In genomic region chr21:36202721-36203602, GRCh38 we compare ENCODE assay signal across 11 cellular contexts. TPM values are rescaled to one million over a fixed set of nuclear protein-coding genes. Genes with fewer than 3 reads are reported as not detected.
DNase-seq lines count a peak whose midpoint lies in the region; ATAC-seq and TF ChIP-seq lines count a peak whose summit lies in the region.
"Had no signal": no experiment of that assay in that cellular context is flagged by ENCODE, and none has a peak within 500 bp of the region (broad histone marks: within the 10 kb centered on the region; RNA-seq: fewer than 3 reads in every experiment).

No MANE protein-coding gene starts in this region.

- no peak overlapping the region for H3K4me2 ChIP-seq in KMS-11
- peak overlapping the region; percentile 68 for H3K4me2 ChIP-seq in osteoblast (ENCODE audit: insufficient read depth, low read length)

- no peak overlapping the region for H3K4me3 Mint-ChIP-seq in CD8-positive, alpha-beta T cell
- H3K4me3 Mint-ChIP-seq in activated naive CD8-positive, alpha-beta T cell treated with anti-CD3 and anti-CD28 coated beads for 36 hours, result no peak overlapping the region
- H3K4me3 Mint-ChIP-seq: endodermal cell had no signal

- no peaks in the 10 kb centered on the region for H3K27me3 Mint-ChIP-seq in CD8-positive, alpha-beta T cell (ENCODE audit: low read depth)
- H3K27me3 Mint-ChIP-seq in activated naive CD8-positive, alpha-beta T cell treated with anti-CD3 and anti-CD28 coated beads for 36 hours, result no peaks in the 10 kb centered on the region

- H3K9ac ChIP-seq in KMS-11 (no peak overlapping the region), endocrine pancreas (ENCODE audit: control insufficient read depth, insufficient read depth, low read length) (peak overlapping the region; percentile 27)

- peaks cover 3% of the 10 kb centered on the region for H3K36me3 ChIP-seq in CD8-positive, alpha-beta T cell (ENCODE audit: insufficient read depth, low read length)
- H3K36me3 ChIP-seq in KMS-11 (ENCODE audit: insufficient read depth) (no peaks in the 10 kb centered on the region), endocrine pancreas (ENCODE audit: control insufficient read depth, insufficient read depth, low read length) (no peaks in the 10 kb centered on the region), osteoblast (ENCODE audit: insufficient read depth, low read length) (no peaks in the 10 kb centered on the region)

- H2AFZ ChIP-seq in KMS-11 (ENCODE audit: low read depth), result peak overlapping the region; percentile 44
- H2AFZ ChIP-seq in osteoblast (ENCODE audit: low read length), result no peak overlapping the region

- POLR2A ChIA-PET in CD8-positive, alpha-beta T cell (lab: Charles Lee), result no interaction called here

- intact Hi-C loops in CD8-positive, alpha-beta T cell (cut with DNase I, micrococcal nuclease), result no loop called here

- H4K20me1 ChIP-seq in KMS-11 (ENCODE audit: insufficient read depth) (no peaks in the 10 kb centered on the region), osteoblast (ENCODE audit: insufficient read depth, low read length) (peaks cover 3% of the 10 kb centered on the region)

- H3K36me3 Mint-ChIP-seq in CD8-positive, alpha-beta T cell, result peaks cover 53% of the 10 kb centered on the region
- peaks cover 5% of the 10 kb centered on the region for H3K36me3 Mint-ChIP-seq in activated naive CD8-positive, alpha-beta T cell treated with anti-CD3 and anti-CD28 coated beads for 36 hours

- CTCF ChIA-PET in CD8-positive, alpha-beta T cell (lab: Charles Lee), result interaction anchor here (0.7 to 2.2 kb wide), 2 partner anchors 8 to 62 kb away, joined by 3 to 6 read pairs; no protein-coding TSS in a partner anchor

- H3K79me2 ChIP-seq in KMS-11 (ENCODE audit: insufficient read depth, low read depth) (no peaks in the 10 kb centered on the region), osteoblast (ENCODE audit: insufficient read depth, low read length) (no peaks in the 10 kb centered on the region)

- no peak for DNase-seq in CD8-positive, alpha-beta T cell
- DNase-seq in osteoblast (ENCODE audit: insufficient read length, low spot score, missing footprints), result no peak
- DNase-seq in HT-29 (ENCODE audit: low spot score), result no peak
- DNase-seq in iPS-NIHi7 (ENCODE audit: extremely low spot score), result no peak
- no peak for DNase-seq in activated naive CD8-positive, alpha-beta T cell treated with anti-CD3 and anti-CD28 coated beads for 36 hours
- DNase-seq: endodermal cell, H7, T-helper 9 cell had no signal

- ATAC-seq in CD8-positive, alpha-beta T cell, result no peak
- ATAC-seq in HG03460 (IDR thresholded peaks at IDR 0.05; ENCODE audit: unreplicated experiment), result no peak

- H3K9me3 ChIP-seq in CD8-positive, alpha-beta T cell (ENCODE audit: low read length), result no peaks in the 10 kb centered on the region
- H3K9me3 ChIP-seq in endocrine pancreas (ENCODE audit: control insufficient read depth, low read length) (no peaks in the 10 kb centered on the region), osteoblast (ENCODE audit: low read depth, low read length) (no peaks in the 10 kb centered on the region)

- H3K4me3 ChIP-seq in CD8-positive, alpha-beta T cell (ENCODE audit: low read depth, low read length), result no peak overlapping the region
- H3K4me3 ChIP-seq in KMS-11 (IDR thresholded peaks at IDR 0.05; ENCODE audit: insufficient read depth, low read depth, low read length) (no peak overlapping the region), endocrine pancreas (ENCODE audit: control insufficient read depth, insufficient read depth, low read length) (no peak overlapping the region), osteoblast (ENCODE audit: insufficient read depth, low read length) (no peak overlapping the region)

- no peaks in the 10 kb centered on the region for H3K4me1 Mint-ChIP-seq in CD8-positive, alpha-beta T cell (ENCODE audit: low read depth)
- peaks cover 19% of the 10 kb centered on the region for H3K4me1 Mint-ChIP-seq in activated naive CD8-positive, alpha-beta T cell treated with anti-CD3 and anti-CD28 coated beads for 36 hours
- H3K4me1 Mint-ChIP-seq: endodermal cell had no signal

- no peaks in the 10 kb centered on the region for H3K4me1 ChIP-seq in CD8-positive, alpha-beta T cell (ENCODE audit: insufficient read depth, low read length)
- H3K4me1 ChIP-seq in KMS-11 (ENCODE audit: low read depth, poor library complexity, severe bottlenecking), result peaks cover 19% of the 10 kb centered on the region
- H3K4me1 ChIP-seq in endocrine pancreas (ENCODE audit: control insufficient read depth, insufficient read depth, low read length), result no peaks in the 10 kb centered on the region
- peaks cover 43% of the 10 kb centered on the region for H3K4me1 ChIP-seq in osteoblast (ENCODE audit: insufficient read depth, low read length)

- no peak overlapping the region for H3K27ac ChIP-seq in CD8-positive, alpha-beta T cell (ENCODE audit: low read depth, low read length)
- H3K27ac ChIP-seq in KMS-11, result no peak overlapping the region; the same call in 1 of the 2 replicates
- peak overlapping the region; percentile 72 for H3K27ac ChIP-seq in osteoblast (ENCODE audit: low read depth, low read length)

- H3K9me3 Mint-ChIP-seq in CD8-positive, alpha-beta T cell, result no peaks in the 10 kb centered on the region
- no peaks in the 10 kb centered on the region for H3K9me3 Mint-ChIP-seq in activated naive CD8-positive, alpha-beta T cell treated with anti-CD3 and anti-CD28 coated beads for 36 hours
- H3K9me3 Mint-ChIP-seq: endodermal cell had no signal

- H3K27ac Mint-ChIP-seq in CD8-positive, alpha-beta T cell, result peak overlapping the region; percentile 50
- no peak overlapping the region for H3K27ac Mint-ChIP-seq in activated naive CD8-positive, alpha-beta T cell treated with anti-CD3 and anti-CD28 coated beads for 36 hours
- H3K27ac Mint-ChIP-seq: endodermal cell had no signal

- H3K27me3 ChIP-seq in CD8-positive, alpha-beta T cell (ENCODE audit: insufficient read depth, low read length), result no peaks in the 10 kb centered on the region
- no peaks in the 10 kb centered on the region for H3K27me3 ChIP-seq in KMS-11 (ENCODE audit: insufficient read depth, low read depth)
- no peaks in the 10 kb centered on the region for H3K27me3 ChIP-seq in endocrine pancreas (ENCODE audit: control insufficient read depth, insufficient read depth, low read length)
- no peaks in the 10 kb centered on the region for H3K27me3 ChIP-seq in osteoblast (ENCODE audit: insufficient read depth, low read length)

- TF ChIP-seq CTCF in CD8-positive, alpha-beta T cell (IDR thresholded peaks at IDR 0.05), result no peak
- TF ChIP-seq CTCF in KMS-11 (conservative IDR thresholded peaks at IDR 0.05; ENCODE audit: low read depth, low read length), result no peak
- no peak for TF ChIP-seq CTCF in osteoblast (IDR thresholded peaks at IDR 0.05; ENCODE audit: extremely low read depth, low read depth, low read length)

RNA-seq across cellular contexts. Expression of gene DOP1B, which starts 46.3 kb away (rescaled TPM):
- total RNA-seq in CD8-positive, alpha-beta T cell, result 10 to 100 TPM in 1 of 2 experiments, 1 to 10 TPM in 1; 9.4 to 12.1 TPM
- 16.3 and 23.6 TPM in 2 replicates for total RNA-seq in osteoblast
- 3.5 and 4.3 TPM in 2 replicates for total RNA-seq in HT-29 (2014; rRNA removed; shearing (Covaris generic))
- 10 to 100 TPM in 1 of 2 experiments, 1 to 10 TPM in 1; 9.9 to 10.9 TPM for total RNA-seq in activated naive CD8-positive, alpha-beta T cell treated with anti-CD3 and anti-CD28 coated beads for 36 hours
